In genomic region chr22:50547231-50547851, GRCh38 we compare ENCODE assay signal across 16 cellular contexts. TPM values are rescaled to one million over a fixed set of nuclear protein-coding genes. Genes with fewer than 3 reads are reported as not detected.
A peak's percentile ranks its signal among the peaks of the same experiment; 100 is the strongest.
DNase-seq lines count a peak whose midpoint lies in the region; ATAC-seq lines count a peak whose summit lies in the region.
"Had no signal": no experiment of that assay in that cellular context is flagged by ENCODE, and none has a peak within 500 bp of the region (broad histone marks: within the 10 kb centered on the region; RNA-seq: fewer than 3 reads in every experiment).

No MANE protein-coding gene starts in this region.

- H3K36me3 ChIP-seq in BLaER1 treated with 17β-estradiol and CSF1 and Interleukin-3, amounts not matched to agents 10 nM and 100 nM = no peaks in the 10 kb centered on the region
- no peaks in the 10 kb centered on the region for H3K36me3 ChIP-seq in CD8-positive, alpha-beta memory T cell (ENCODE audit: insufficient read depth, low read length)
- no peaks in the 10 kb centered on the region for H3K36me3 ChIP-seq in adipocyte (ENCODE audit: control insufficient read depth, insufficient read depth, low read length, severe bottlenecking)
- H3K36me3 ChIP-seq: adrenal gland, left ventricle myocardium inferior had no signal

- peaks cover 13 to 51% (median 26%) of the 10 kb centered on the region in 11 experiments; a peak in 21 of 22 replicates for H3K27me3 ChIP-seq in BLaER1 treated with 17β-estradiol and CSF1 and Interleukin-3, amounts not matched to agents 10 nM and 100 nM
- H3K27me3 ChIP-seq in CD8-positive, alpha-beta memory T cell (ENCODE audit: insufficient read depth, low read length, poor library complexity, severe bottlenecking) = no peaks in the 10 kb centered on the region
- peaks cover 24% of the 10 kb centered on the region for H3K27me3 ChIP-seq in adipocyte (replicated peaks; ENCODE audit: control insufficient read depth, insufficient read depth, low read length)

- H3K4me1 Mint-ChIP-seq in CD8-positive, alpha-beta memory T cell = peaks cover 36 to 58% (median 42%) of the 10 kb centered on the region in 3 donors
- peaks cover 13 to 33% (median 32%) of the 10 kb centered on the region in 3 donors for H3K4me1 Mint-ChIP-seq in naive B cell
- H3K4me1 Mint-ChIP-seq: neural crest cell had no signal

- no peaks in the 10 kb centered on the region; a peak in 1 of 22 replicates for H4K20me1 ChIP-seq in BLaER1 treated with 17β-estradiol and CSF1 and Interleukin-3, amounts not matched to agents 10 nM and 100 nM

- POLR2A ChIA-PET in CD8-positive, alpha-beta memory T cell (lab: Charles Lee) = interaction anchor here (1.8 to 2.4 kb wide), 6 partner anchors 8 to 74 kb away, joined by 8 to 36 read pairs (median 15); partner anchors contain the start of genes CHKB, LMF2, NCAPH2 and SCO2

- H3K4me1 ChIP-seq in BLaER1 treated with 17β-estradiol and CSF1 and Interleukin-3, amounts not matched to agents 10 nM and 100 nM = peaks cover 57 to 76% (median 71%) of the 10 kb centered on the region in 10 experiments
- H3K4me1 ChIP-seq in CD8-positive, alpha-beta memory T cell (ENCODE audit: insufficient read depth, low read length) = peaks cover 53% of the 10 kb centered on the region
- H3K4me1 ChIP-seq in adipocyte (ENCODE audit: control insufficient read depth, insufficient read depth, low read length) = peaks cover 18% of the 10 kb centered on the region

- CTCF ChIA-PET in CD8-positive, alpha-beta memory T cell (lab: Charles Lee) = interaction anchor here (0.8 to 5.8 kb wide), 9 partner anchors 10 to 73 kb away, joined by 3 to 86 read pairs (median 7); partner anchors contain the start of genes SCO2, SYCE3 and TYMP

- H3K27ac ChIP-seq in BLaER1 treated with 17β-estradiol and CSF1 and Interleukin-3, amounts not matched to agents 10 nM and 100 nM = peak overlapping the region in 8 of 11 experiments; percentile 6 to 100 (median 36); a peak in 11 of 22 replicates
- H3K27ac ChIP-seq in CD8-positive, alpha-beta memory T cell (ENCODE audit: low read depth, low read length) = no peak overlapping the region
- H3K27ac ChIP-seq: adrenal gland, epithelial cell of prostate, left ventricle myocardium inferior had no signal

- H3K36me3 Mint-ChIP-seq in CD8-positive, alpha-beta memory T cell = peaks cover 0 to 2% (median 0%) of the 10 kb centered on the region in 3 donors
- H3K36me3 Mint-ChIP-seq in naive B cell = no peaks in the 10 kb centered on the region

- peak overlapping the region; percentile 40 to 85 (median 63) for H3K4me2 ChIP-seq in BLaER1 treated with 17β-estradiol and CSF1 and Interleukin-3, amounts not matched to agents 10 nM and 100 nM

- ATAC-seq in naive B cell (ENCODE audit: low read depth in 2 of 2) (no peak), GM21825 (IDR thresholded peaks at IDR 0.05; ENCODE audit: unreplicated experiment) (no peak)
- ATAC-seq: right cardiac atrium had no signal

- H3K4me3 ChIP-seq in BLaER1 treated with 17β-estradiol and CSF1 and Interleukin-3, amounts not matched to agents 10 nM and 100 nM = no peak overlapping the region
- no peak overlapping the region for H3K4me3 ChIP-seq in CD8-positive, alpha-beta memory T cell (ENCODE audit: low read length)
- peak overlapping the region; percentile 17 for H3K4me3 ChIP-seq in adipocyte (ENCODE audit: low read length)
- H3K4me3 ChIP-seq: adrenal gland had no signal

- H3K27ac Mint-ChIP-seq in CD8-positive, alpha-beta memory T cell = peak overlapping the region in 4 of 8 donors; percentile 17 to 58 (median 56)
- H3K27ac Mint-ChIP-seq in naive B cell = peak overlapping the region in 2 of 6 donors; percentile 62 to 89

- peak overlapping the region in 5 of 7 donors; percentile 9 to 38 (median 29) for H3K4me3 Mint-ChIP-seq in CD8-positive, alpha-beta memory T cell
- H3K4me3 Mint-ChIP-seq in naive B cell = peak overlapping the region in 5 of 8 donors; percentile 32 to 88 (median 45)
- H3K4me3 Mint-ChIP-seq: neural crest cell had no signal

- no peaks in the 10 kb centered on the region for H3K9me3 Mint-ChIP-seq in CD8-positive, alpha-beta memory T cell
- no peaks in the 10 kb centered on the region for H3K9me3 Mint-ChIP-seq in naive B cell
- H3K9me3 Mint-ChIP-seq: neural crest cell had no signal

- no peaks in the 10 kb centered on the region for H3K27me3 Mint-ChIP-seq in CD8-positive, alpha-beta memory T cell
- peaks cover 0 to 4% (median 0%) of the 10 kb centered on the region in 3 donors for H3K27me3 Mint-ChIP-seq in naive B cell

- peaks cover 0 to 18% (median 0%) of the 10 kb centered on the region in 11 experiments; a peak in 6 of 22 replicates for H3K9me3 ChIP-seq in BLaER1 treated with 17β-estradiol and CSF1 and Interleukin-3, amounts not matched to agents 10 nM and 100 nM (replicated peaks in 1 of 11)
- H3K9me3 ChIP-seq in CD8-positive, alpha-beta memory T cell (ENCODE audit: low read length) = no peaks in the 10 kb centered on the region
- H3K9me3 ChIP-seq in adipocyte (ENCODE audit: control insufficient read depth, low read length) = no peaks in the 10 kb centered on the region
- H3K9me3 ChIP-seq: adrenal gland, left ventricle myocardium inferior had no signal

- H3K9ac ChIP-seq in BLaER1 treated with 17β-estradiol and CSF1 and Interleukin-3, amounts not matched to agents 10 nM and 100 nM = peak overlapping the region in 8 of 11 experiments; percentile 3 to 47 (median 31); a peak in 10 of 22 replicates
- H3K9ac ChIP-seq in adipocyte (ENCODE audit: low read length) = peak overlapping the region; percentile 10

- peak in 1 of 5 donors; percentile 50 for DNase-seq in CD8-positive, alpha-beta memory T cell
- no peak for DNase-seq in adipocyte (ENCODE audit: low read depth)
- no peak for DNase-seq in naive B cell
- DNase-seq in NCI-H446 (lab: John Stamatoyannopoulos, UW) = no peak
- DNase-seq in hippocampal formation (lab: John Stamatoyannopoulos, UW) = no peak
- DNase-seq: adrenal gland, COR-L47, left ventricle myocardium inferior, NCI-H187 treated with DMSO at 0.1 percent for 48 hours had no signal

RNA-seq across cellular contexts. Expression of gene KLHDC7B, which starts 1.6 kb away (rescaled TPM):
- 1 to 10 TPM; 5.1 to 6.2 TPM for total RNA-seq in CD8-positive, alpha-beta memory T cell
- polyA plus RNA-seq in CD8-positive, alpha-beta memory T cell = 8.1 TPM
- polyA plus RNA-seq in naive B cell (ENCODE audit: low read depth in 6 of 6) = 1 to 10 TPM; 1.5 to 5.8 (median 4.4) TPM
- total RNA-seq: left ventricle myocardium inferior, RPMI7951 had no signal
- polyA plus RNA-seq: right cardiac atrium had no signal

RNA-seq across cellular contexts. Expression of gene SYCE3, which starts 15.4 kb away (rescaled TPM):
- total RNA-seq in CD8-positive, alpha-beta memory T cell = not detected
- polyA plus RNA-seq in CD8-positive, alpha-beta memory T cell = not detected
- not detected for polyA plus RNA-seq in naive B cell (ENCODE audit: low read depth in 6 of 6)
- total RNA-seq: left ventricle myocardium inferior, neural crest cell, right cardiac atrium, RPMI7951, urinary bladder had no signal
- polyA plus RNA-seq: right cardiac atrium, urinary bladder had no signal

RNA-seq across cellular contexts. Expression of gene TYMP, which starts 17.5 kb away (rescaled TPM):
- total RNA-seq in CD8-positive, alpha-beta memory T cell = 10 to 100 TPM; 86.1 to 93.6 TPM
- 17.5 TPM for polyA plus RNA-seq in CD8-positive, alpha-beta memory T cell
- 10 to 100 TPM; 10.5 to 41.3 (median 18.0) TPM for polyA plus RNA-seq in naive B cell (ENCODE audit: low read depth in 6 of 6)

RNA-seq across cellular contexts. Expression of gene SCO2, which starts 21.9 kb away (rescaled TPM):
- total RNA-seq in CD8-positive, alpha-beta memory T cell = 1 to 10 TPM; 2.4 to 3.5 TPM
- 6.5 TPM for polyA plus RNA-seq in CD8-positive, alpha-beta memory T cell
- polyA plus RNA-seq in naive B cell (ENCODE audit: low read depth in 6 of 6) = 10 to 100 TPM in 3 of 6 donors, 1 to 10 TPM in 3; 2.0 to 13.9 (median 8.1) TPM
- total RNA-seq: left ventricle myocardium inferior had no signal
- polyA plus RNA-seq: right cardiac atrium had no signal

RNA-seq across cellular contexts. Expression of gene CPT1B, which starts 30.9 kb away (rescaled TPM):
- total RNA-seq in CD8-positive, alpha-beta memory T cell = 10 to 100 TPM; 43.6 to 45.0 TPM
- polyA plus RNA-seq in CD8-positive, alpha-beta memory T cell = 0.40 TPM
- polyA plus RNA-seq in naive B cell (ENCODE audit: low read depth in 6 of 6) = 1 to 10 TPM in 2 of 6 donors, under 1 TPM in 3, not detected in 1; 0.09 to 1.4 (median 1.00) TPM
